20 cellular contexts compared by ENCODE assay signal in genomic region chr12:88539893-88540292, GRCh38. TPM values are rescaled to one million over a fixed set of nuclear protein-coding genes. Genes with fewer than 3 reads are reported as not detected.
DNase-seq lines count a peak whose midpoint lies in the region; ATAC-seq, FAIRE-seq and TF ChIP-seq lines count a peak whose summit lies in the region.
"Had no signal": no experiment of that assay in that cellular context is flagged by ENCODE, and none has a peak within 500 bp of the region (broad histone marks: within the 10 kb centered on the region; RNA-seq: fewer than 3 reads in every experiment).

No MANE protein-coding gene starts in this region.

- H3K4me1 ChIP-seq in HCT116 (ENCODE audit: control insufficient read depth in 1 of 2, insufficient read depth in 2 of 2, low read length in 2 of 2) (peaks cover 20 to 39% of the 10 kb centered on the region in 2 experiments; a peak in 3 of 4 replicates), adrenal gland (replicated peaks in 1 of 2) (peaks cover 5 to 6% of the 10 kb centered on the region in 2 donors)
- H3K4me1 ChIP-seq: BE2C, BLaER1 had no signal

- WGBS in adrenal gland, 4 donors = 0% methylated on average over 1 of the region's 1 CpG

- H2AFZ ChIP-seq in HCT116 (ENCODE audit: low read depth, low read length, poor library complexity, severe bottlenecking) = no peak overlapping the region

- H3K4me2 ChIP-seq in HCT116 (ENCODE audit: low read length) = no peak overlapping the region
- H3K4me2 ChIP-seq: BLaER1 had no signal

- no peak for TF ChIP-seq RAD21 in HCT116 (IDR thresholded peaks at IDR 0.05; ENCODE audit: low read depth)

- H3K27ac ChIP-seq in HCT116 (ENCODE audit: low read depth, low read length) (peak overlapping the region; percentile 41; the same call in 1 of the 2 replicates), adrenal gland (no peak overlapping the region)
- H3K27ac ChIP-seq: BLaER1 had no signal

- ATAC-seq in HCT116 (no peak), omental fat pad (ENCODE audit: low FRiP score) (peak; percentile 43), HG03196 (IDR thresholded peaks at IDR 0.05; ENCODE audit: unreplicated experiment) (no peak)

- no peak overlapping the region for H3K9ac ChIP-seq in HCT116 (ENCODE audit: low read length)
- H3K9ac ChIP-seq: BLaER1 had no signal

- no peak for TF ChIP-seq CTCF in D721Med (IDR thresholded peaks at IDR 0.05; ENCODE audit: insufficient read depth, missing control alignments)
- TF ChIP-seq CTCF in HCT116 (IDR thresholded peaks at IDR 0.05 in 2 of 3, conservative IDR thresholded peaks at IDR 0.05 in 1 of 3; ENCODE audit: borderline replicate concordance in 1 of 3, insufficient read depth in 1 of 3, low read depth in 2 of 3, low read length in 2 of 3) = no peak
- no peak for TF ChIP-seq CTCF in omental fat pad (IDR thresholded peaks at IDR 0.05)
- TF ChIP-seq CTCF in adrenal gland (IDR thresholded peaks at IDR 0.05) = no peak

- POLR2A ChIA-PET in HCT116 (lab: Charles Lee) = no interaction called here

- DNase-seq in D721Med (ENCODE audit: insufficient read length, low spot score) (no peak), HCT116 (ENCODE audit: low read depth, low spot score) (no peak), omental fat pad (ENCODE audit: low spot score) (no peak), adrenal gland (no peak)
- DNase-seq: 8988T; ACHN; BE2C; C1 segment of cervical spinal cord; CD4-positive, alpha-beta memory T cell; CD4-positive, CD25-positive, alpha-beta regulatory T cell; CD8-positive, alpha-beta memory T cell; COR-L47; DMS79 treated with DMSO at 0.1 percent for 48 hours; GF-D8 had no signal

- H3K9me3 ChIP-seq in HCT116 (ENCODE audit: control insufficient read depth in 1 of 2, insufficient read depth in 1 of 2, low read depth in 1 of 2, low read length in 2 of 2) = no peaks in the 10 kb centered on the region
- H3K9me3 ChIP-seq in adrenal gland (replicated peaks in 1 of 3) = no peaks in the 10 kb centered on the region
- H3K9me3 ChIP-seq: BE2C, BLaER1 had no signal

- FAIRE-seq in D721Med (lab: Jason Lieb, UNC) = peak; percentile 32
- FAIRE-seq: A204.1, G401.6, GM12891, GM18507 had no signal

- peaks cover 100% of the 10 kb centered on the region for H3K79me2 ChIP-seq in HCT116 (ENCODE audit: insufficient read depth, low read length)

- H3K27me3 ChIP-seq in HCT116 (ENCODE audit: insufficient read depth, low read length) = no peaks in the 10 kb centered on the region
- H3K27me3 ChIP-seq in adrenal gland = no peaks in the 10 kb centered on the region
- H3K27me3 ChIP-seq: BE2C, BLaER1 had no signal

- H3K36me3 ChIP-seq in HCT116 (ENCODE audit: control insufficient read depth in 1 of 2, insufficient read depth in 2 of 2, low read length in 2 of 2) = peaks cover 65 to 83% of the 10 kb centered on the region in 2 experiments
- no peaks in the 10 kb centered on the region for H3K36me3 ChIP-seq in adrenal gland (replicated peaks in 1 of 2)
- H3K36me3 ChIP-seq: BE2C, BLaER1 had no signal

- BruUV-seq in HCT116 (replicated peaks; lab: Mats Ljungman, UMichigan) = no TSS peak

- H4K20me1 ChIP-seq in HCT116 (ENCODE audit: insufficient read depth) = peaks cover 72% of the 10 kb centered on the region; the same call in 1 of the 2 replicates
- H4K20me1 ChIP-seq: BLaER1 had no signal

- TF ChIP-seq POLR2A in HCT116 (IDR thresholded peaks at IDR 0.05; ENCODE audit: borderline replicate concordance, extremely low read depth, insufficient read depth, insufficient read length) (no peak), adrenal gland (IDR thresholded peaks at IDR 0.05) (no peak)

- H3K9me2 ChIP-seq in HCT116 (ENCODE audit: insufficient read depth) = no peaks in the 10 kb centered on the region

- intact Hi-C loops in HCT116 (cut with micrococcal nuclease) (no loop called here), adrenal gland (cut with DNase I) (no loop called here)

- H3K4me3 ChIP-seq in HCT116 (replicated peaks in 1 of 2; ENCODE audit: low read depth in 1 of 2, low read length in 2 of 2) (no peak overlapping the region), adrenal gland (no peak overlapping the region)
- H3K4me3 ChIP-seq: BLaER1 had no signal

- RAD21 ChIA-PET in HCT116 (lab: Charles Lee; ENCODE audit: low non-redundant PET in 1 of 2, low total read pairs in 2 of 2, uncharacterized antibody in 2 of 2, unreplicated experiment in 2 of 2) = no interaction called here

- CTCF ChIA-PET in HCT116 (lab: Charles Lee) = no interaction called here

TF ChIP-seq in HCT116, 20 proteins besides CTCF, POLR2A, EP300 and RAD21:
- TF ChIP-seq EZH2 (IDR thresholded peaks at IDR 0.05) = no peak
- no peak for TF ChIP-seq ATF3 (IDR thresholded peaks at IDR 0.05)

RNA-seq across cellular contexts. Expression of gene KITLG, which starts 40.4 kb away (rescaled TPM):
- 570 TPM for total RNA-seq in HCT116 (2021; ENCODE audit: unreplicated experiment)
- 90.6 and 130 TPM in 2 replicates for polyA plus RNA-seq in HCT116 (2012)
- total RNA-seq in omental fat pad = 10 to 100 TPM; 12.2 to 29.8 (median 19.8) TPM
- 10 to 100 TPM in 5 of 8 donors, 1 to 10 TPM in 3; 3.9 to 22.7 (median 10.6) TPM for total RNA-seq in adrenal gland
- polyA plus RNA-seq in adrenal gland = 1 to 10 TPM; 1.9 to 5.2 (median 2.7) TPM
- total RNA-seq: CD4-positive, CD25-positive, alpha-beta regulatory T cell had no signal
- polyA plus RNA-seq: CD4-positive, alpha-beta memory T cell; CD4-positive, CD25-positive, alpha-beta regulatory T cell; CD8-positive, alpha-beta memory T cell had no signal

Comparison
In these comparisons a context has a peak if more than half of its experiments do, and no peak if none do; other contexts are left out.
1. RNA of gene KITLG, which starts 40.4 kb away (total RNA-seq): 570 TPM in HCT116 (single experiment); 12.2 to 29.8 TPM in omental fat pad and 3.9 to 22.7 TPM in adrenal gland; every median in the first group is over 10 times any median in the second.